Comparison of ENCODE assay signal across 9 cellular contexts in the genomic region with DNA sequence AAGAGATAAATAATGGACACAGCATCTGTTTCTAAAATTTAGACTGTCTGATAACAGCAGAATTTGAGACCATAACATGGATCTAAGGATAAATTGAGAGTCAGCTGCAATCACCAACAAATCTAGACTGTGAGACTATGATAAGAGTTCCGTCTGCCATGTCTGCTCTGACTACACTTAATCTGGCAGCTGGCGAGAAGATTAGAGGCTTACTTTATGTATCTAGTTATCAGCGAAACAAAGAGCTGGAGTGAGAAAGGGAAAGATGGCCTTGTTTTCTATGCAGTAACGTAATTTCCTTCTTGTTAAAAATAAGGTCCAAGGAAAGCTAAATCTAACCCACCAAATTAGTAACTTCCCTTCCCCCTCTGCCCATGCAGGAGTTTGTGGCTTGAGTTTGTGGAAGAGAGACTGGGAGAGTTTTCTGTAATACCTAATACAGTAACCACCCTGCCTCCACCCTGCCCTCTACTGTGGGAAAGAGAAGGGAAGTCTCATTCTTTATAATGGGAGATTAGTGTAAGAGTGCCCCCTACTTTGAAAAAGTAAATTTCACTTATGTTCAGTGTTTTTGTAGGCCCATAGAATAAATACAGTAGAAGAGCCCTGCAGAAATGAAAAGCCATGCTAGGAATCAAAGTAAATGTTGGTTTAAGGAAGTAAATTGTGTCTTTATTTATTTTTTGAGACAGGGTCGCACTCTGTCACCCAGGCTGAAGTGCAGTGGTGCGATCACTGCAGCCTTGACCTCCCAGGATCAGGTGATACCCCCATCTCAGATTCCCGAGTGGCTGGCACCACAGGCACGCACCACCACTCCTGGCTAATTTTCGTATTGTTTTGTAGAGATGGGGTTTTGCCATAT. TPM values are rescaled to one million over a fixed set of nuclear protein-coding genes. Genes with fewer than 3 reads are reported as not detected.
DNase-seq lines count a peak whose midpoint lies in the region; ATAC-seq, FAIRE-seq and TF ChIP-seq lines count a peak whose summit lies in the region.
"Had no signal": no experiment of that assay in that cellular context is flagged by ENCODE, and none has a peak within 500 bp of the region (broad histone marks: within the 10 kb centered on the region; RNA-seq: fewer than 3 reads in every experiment).

No MANE protein-coding gene starts in this region.

- no peak overlapping the region for H3K4me3 ChIP-seq in A549
- H3K4me3 ChIP-seq in HUES48 (ENCODE audit: low read depth, low read length) = no peak overlapping the region
- H3K4me3 ChIP-seq in SU-DHL-6 (ENCODE audit: insufficient read depth, low read length, poor library complexity, severe bottlenecking) = no peak overlapping the region
- no peak overlapping the region for H3K4me3 ChIP-seq in ectodermal cell (ENCODE audit: insufficient read depth, low read depth, low read length)
- no peak overlapping the region for H3K4me3 ChIP-seq in mesenchymal stem cell (ENCODE audit: insufficient read depth in 1 of 2, low read depth in 1 of 2, low read length in 2 of 2)
- H3K4me3 ChIP-seq: skin epidermis had no signal

- H2BK5ac ChIP-seq in mesenchymal stem cell (ENCODE audit: low read depth, low read length, poor library complexity, severe bottlenecking) = peak overlapping the region; percentile 9

- H3K4me1 ChIP-seq in A549 = peaks cover 64% of the 10 kb centered on the region
- H3K4me1 ChIP-seq in HUES48 (ENCODE audit: control insufficient read depth, insufficient read depth, low read length) = peaks cover 17% of the 10 kb centered on the region
- peaks cover 3% of the 10 kb centered on the region for H3K4me1 ChIP-seq in ectodermal cell (ENCODE audit: control insufficient read depth, insufficient read depth, low read length)
- peaks cover 8% of the 10 kb centered on the region for H3K4me1 ChIP-seq in mesenchymal stem cell (ENCODE audit: control insufficient read depth, insufficient read depth, low read depth, low read length)

- peak overlapping the region; percentile 21 for H2AK5ac ChIP-seq in mesenchymal stem cell (ENCODE audit: low read length, severe bottlenecking)

- no peak for TF ChIP-seq POLR2A in A549 (IDR thresholded peaks at IDR 0.05; ENCODE audit: low read length)

- no peaks in the 10 kb centered on the region for H3K36me3 ChIP-seq in HUES48 (ENCODE audit: control insufficient read depth, insufficient read depth, low read length)
- H3K36me3 ChIP-seq in SU-DHL-6 (ENCODE audit: low read length) = no peaks in the 10 kb centered on the region
- H3K36me3 ChIP-seq in ectodermal cell (ENCODE audit: control insufficient read depth, insufficient read depth, low read length) = no peaks in the 10 kb centered on the region
- H3K36me3 ChIP-seq in mesenchymal stem cell (ENCODE audit: control insufficient read depth in 1 of 2, insufficient read depth in 2 of 2, low read depth in 1 of 2, low read length in 2 of 2) = no peaks in the 10 kb centered on the region

- H4K20me1 ChIP-seq in SU-DHL-6 (ENCODE audit: low read depth, low read length) = peaks cover 7% of the 10 kb centered on the region; the same call in 1 of the 2 replicates

- H3K14ac ChIP-seq in mesenchymal stem cell (ENCODE audit: low read length in 2 of 2) = peak overlapping the region in 1 of 2 experiments; percentile 65

- H3K27me3 ChIP-seq in HUES48 (ENCODE audit: control insufficient read depth, insufficient read depth, low read length) (no peaks in the 10 kb centered on the region), SU-DHL-6 (ENCODE audit: low read length) (no peaks in the 10 kb centered on the region), ectodermal cell (ENCODE audit: control insufficient read depth, insufficient read depth, low read length, poor library complexity, severe bottlenecking) (no peaks in the 10 kb centered on the region), mesenchymal stem cell (ENCODE audit: control insufficient read depth in 1 of 2, insufficient read depth in 1 of 2, low read length in 2 of 2) (no peaks in the 10 kb centered on the region)

- peak overlapping the region in 1 of 2 experiments; percentile 11 for H3K18ac ChIP-seq in mesenchymal stem cell (ENCODE audit: low read depth in 1 of 2, low read length in 2 of 2)

- peak overlapping the region; percentile 77 for H3K4me2 ChIP-seq in A549
- no peak overlapping the region for H3K4me2 ChIP-seq in SU-DHL-6 (ENCODE audit: low read depth, low read length, poor library complexity, severe bottlenecking)
- H3K4me2 ChIP-seq in mesenchymal stem cell (ENCODE audit: low read length, poor library complexity, severe bottlenecking) = no peak overlapping the region

- H2AFZ ChIP-seq in SU-DHL-6 (ENCODE audit: low read depth, low read length, severe bottlenecking) = no peak overlapping the region
- H2AFZ ChIP-seq in mesenchymal stem cell (ENCODE audit: low read depth, low read length) = no peak overlapping the region

- H4K8ac ChIP-seq in mesenchymal stem cell (ENCODE audit: low read length) = no peak overlapping the region

- H4K91ac ChIP-seq in mesenchymal stem cell (ENCODE audit: low read length) = no peak overlapping the region

- TF ChIP-seq CTCF in A549 (IDR thresholded peaks at IDR 0.05) (peak; percentile 81), SU-DHL-6 (IDR thresholded peaks at IDR 0.05; ENCODE audit: insufficient read depth, low read length, poor library complexity, severe bottlenecking) (peak; percentile 52)

- H2BK15ac ChIP-seq in mesenchymal stem cell (ENCODE audit: low read depth, poor library complexity, severe bottlenecking) = no peak overlapping the region

- H3K27ac ChIP-seq in A549 (peak overlapping the region; percentile 36 to 50; a peak in 5 of 6 replicates), HUES48 (ENCODE audit: low read depth, low read length) (peak overlapping the region; percentile 76), SU-DHL-6 (ENCODE audit: low read depth, low read length) (no peak overlapping the region), ectodermal cell (ENCODE audit: insufficient read depth, low read depth, low read length, poor library complexity, severe bottlenecking) (peak overlapping the region; percentile 41), mesenchymal stem cell (ENCODE audit: low read length, poor library complexity, severe bottlenecking) (peak overlapping the region; percentile 52)
- H3K27ac ChIP-seq: skin epidermis had no signal

- no peaks in the 10 kb centered on the region for H3K9me2 ChIP-seq in SU-DHL-6 (replicated peaks; ENCODE audit: insufficient read depth, low read length)

- H3K79me2 ChIP-seq in SU-DHL-6 (ENCODE audit: insufficient read depth, low read length) = peaks cover 60% of the 10 kb centered on the region

- H3K9ac ChIP-seq in HUES48 (ENCODE audit: low read depth, low read length) (peak overlapping the region; percentile 14; the same call in 1 of the 2 replicates), SU-DHL-6 (ENCODE audit: low read length) (no peak overlapping the region), mesenchymal stem cell (ENCODE audit: low read length) (no peak overlapping the region)

- DNase-seq in A549 (ENCODE audit: low read depth in 1 of 2, low spot score in 1 of 2) (peak; percentile 46 to 74), ELR (ENCODE audit: low read depth) (peak; percentile 69), mesenchymal stem cell (peak; percentile 66)

- CTCF ChIA-PET in A549 (lab: Yijun Ruan, JAX) = interaction anchor here (0.6 to 3.2 kb wide), 16 partner anchors 30 to 343 kb away, joined by 3 to 35 read pairs (median 4); no protein-coding TSS in a partner anchor

- peak; percentile 80 to 87 for TF ChIP-seq RAD21 in A549 (conservative IDR thresholded peaks at IDR 0.05 in 1 of 2, IDR thresholded peaks at IDR 0.05 in 1 of 2)

- peak; percentile 70 for FAIRE-seq in A549 (lab: Jason Lieb, UNC)

- H3K79me1 ChIP-seq in mesenchymal stem cell (replicated peaks; ENCODE audit: low read length, poor library complexity, severe bottlenecking) = peaks cover 9% of the 10 kb centered on the region

- no peak overlapping the region for H2BK120ac ChIP-seq in mesenchymal stem cell (ENCODE audit: low read depth, low read length)

- peak overlapping the region in 1 of 2 experiments; percentile 41 for H3K4ac ChIP-seq in mesenchymal stem cell (ENCODE audit: low read depth in 1 of 2, low read length in 2 of 2)

- no peaks in the 10 kb centered on the region for H3K9me3 ChIP-seq in A549
- no peaks in the 10 kb centered on the region for H3K9me3 ChIP-seq in HUES48 (ENCODE audit: control insufficient read depth, insufficient read depth, low read length)
- H3K9me3 ChIP-seq in SU-DHL-6 (ENCODE audit: insufficient read depth, low read length) = no peaks in the 10 kb centered on the region
- no peaks in the 10 kb centered on the region for H3K9me3 ChIP-seq in ectodermal cell (ENCODE audit: control insufficient read depth, low read length)
- no peaks in the 10 kb centered on the region for H3K9me3 ChIP-seq in mesenchymal stem cell (ENCODE audit: control insufficient read depth, low read length)

- ATAC-seq in A549 (peak; percentile 64 to 79; a peak in 5 of 6 replicates), HG02938 (IDR thresholded peaks at IDR 0.05; ENCODE audit: unreplicated experiment) (no peak), HG02870 (IDR thresholded peaks at IDR 0.05; ENCODE audit: unreplicated experiment) (no peak)

- H3F3A ChIP-seq in SU-DHL-6 (ENCODE audit: insufficient read depth) = no peaks in the 10 kb centered on the region

- peak overlapping the region in 1 of 2 experiments; percentile 77 for H2BK12ac ChIP-seq in mesenchymal stem cell (ENCODE audit: low read length in 2 of 2)

- H3K23ac ChIP-seq in mesenchymal stem cell (ENCODE audit: low read length in 2 of 2) = peak overlapping the region in 1 of 2 experiments; percentile 40

- WGBS in A549 (ENCODE audit: missing lambda C conversion rate) = 83% methylated on average over 9 of the region's 9 CpGs
- 87 to 89% methylated on average over 9 of the region's 9 CpGs for WGBS in ectodermal cell, 2 experiments
- WGBS in mesenchymal stem cell = 90% methylated on average over 5 of the region's 9 CpGs

- POLR2A ChIA-PET in A549 (lab: Yijun Ruan, JAX) = interaction anchor here (1.0 kb wide), 1 partner anchor 28 kb away, joined by 6 read pairs; a partner anchor contains a TSS

- no peak for TF ChIP-seq EP300 in A549 (IDR thresholded peaks at IDR 0.05)

RNA-seq across cellular contexts. Expression of a gene that starts 27.5 kb away (rescaled TPM):
- polyA plus RNA-seq in A549 (2011; rRNA removed) = 115 and 130 TPM in 2 replicates
- 23.2 and 24.9 TPM in 2 replicates for polyA plus RNA-seq in A549 (2012; cell fraction: cytosol; rRNA removed)
- polyA plus RNA-seq in A549 (2012; cell fraction: nucleus; rRNA removed) = 20.9 and 29.1 TPM in 2 replicates
- 34.6 to 39.0 TPM (median 36.3 TPM) in 3 replicates for polyA plus RNA-seq in A549 (2017; fragmentation: RNase III; extraction: RNeasy Plus Mini Kit Qiagen cat#74134 plus additional on column Dnase treatment)
- polyA minus RNA-seq in A549 (2011; rRNA and poly(A)+ RNA removed) = 88.9 and 93.5 TPM in 2 replicates
- polyA plus RNA-seq in ectodermal cell (2013, experiment 1 of 4) = 96.8 TPM
- polyA plus RNA-seq in ectodermal cell (2013, experiment 2 of 4) = 106 TPM
- 75.2 TPM for polyA plus RNA-seq in ectodermal cell (2013, experiment 3 of 4)
- 81.1 TPM for polyA plus RNA-seq in ectodermal cell (2013, experiment 4 of 4)
- polyA plus RNA-seq in mesenchymal stem cell (2013, experiment 1 of 2) = 24.9 TPM
- 24.4 TPM for polyA plus RNA-seq in mesenchymal stem cell (2013, experiment 2 of 2)

Comparison
In these comparisons a context has a peak if more than half of its experiments do, and no peak if none do; other contexts are left out.
1. ATAC-seq: peak in A549 (2 of 2); none in HG02938 (single experiment) and HG02870 (single experiment).
2. Peak in every context shown above with its lines, with median percentiles within 50 percentile points of each other: DNase-seq.